Comparison of ENCODE assay signal across 20 cellular contexts in genomic region chr15:25378501-25378901, GRCh38.
DNase-seq lines count a peak whose midpoint lies in the region; ATAC-seq and TF ChIP-seq lines count a peak whose summit lies in the region.
"Had no signal": no experiment of that assay in that cellular context is flagged by ENCODE, and none has a peak within 500 bp of the region (broad histone marks: within the 10 kb centered on the region; RNA-seq: fewer than 3 reads in every experiment).

No MANE protein-coding gene starts in this region.

- peaks cover 65% of the 10 kb centered on the region for H3K36me3 Mint-ChIP-seq in activated T-helper 17 cell treated with anti-CD3 and anti-CD28 coated beads, Interleukin-2, amount 50 U/mL, for 72 hours (ENCODE audit: low read depth)
- H3K36me3 Mint-ChIP-seq in GM23338 (ENCODE audit: low read depth): peaks cover 31% of the 10 kb centered on the region

- no peak overlapping the region for H3K4me3 ChIP-seq in ACC112 (ENCODE audit: low read depth, low read length)
- no peak overlapping the region for H3K4me3 ChIP-seq in fibroblast of pulmonary artery (replicated peaks; ENCODE audit: low read depth, low read length)
- no peak overlapping the region for H3K4me3 ChIP-seq in ovary
- H3K4me3 ChIP-seq in GM23338: no peak overlapping the region
- H3K4me3 ChIP-seq: esophagus squamous epithelium, left lung, thyroid gland had no signal

- no peak overlapping the region for H3K4me3 Mint-ChIP-seq in activated T-helper 17 cell treated with anti-CD3 and anti-CD28 coated beads, Interleukin-2, amount 50 U/mL, for 72 hours
- no peak overlapping the region for H3K4me3 Mint-ChIP-seq in GM23338
- H3K4me3 Mint-ChIP-seq: activated CD4-positive, alpha-beta memory T cell treated with anti-CD3 and anti-CD28 coated beads for 36 hours; CD8-positive, alpha-beta memory T cell; neural crest cell had no signal

- H3K27ac Mint-ChIP-seq in activated T-helper 17 cell treated with anti-CD3 and anti-CD28 coated beads, Interleukin-2, amount 50 U/mL, for 72 hours: no peak overlapping the region
- H3K27ac Mint-ChIP-seq in GM23338: no peak overlapping the region
- H3K27ac Mint-ChIP-seq: activated CD4-positive, alpha-beta memory T cell treated with anti-CD3 and anti-CD28 coated beads for 36 hours had no signal

- H3K4me2 ChIP-seq in GM23338: no peak overlapping the region

- peaks cover 21% of the 10 kb centered on the region for H4K20me1 ChIP-seq in GM23338 (replicated peaks; ENCODE audit: insufficient read depth)

- H3K9me2 ChIP-seq in GM23338 (ENCODE audit: insufficient read depth): no peaks in the 10 kb centered on the region

- H3F3A ChIP-seq in GM23338 (replicated peaks; ENCODE audit: low read depth): no peaks in the 10 kb centered on the region

- H3K36me3 ChIP-seq in ACC112 (ENCODE audit: insufficient read depth, low read length) (peaks cover 33% of the 10 kb centered on the region), ovary (no peaks in the 10 kb centered on the region), GM23338 (ENCODE audit: insufficient read depth) (no peaks in the 10 kb centered on the region)

- no peaks in the 10 kb centered on the region for H3K9me3 Mint-ChIP-seq in activated T-helper 17 cell treated with anti-CD3 and anti-CD28 coated beads, Interleukin-2, amount 50 U/mL, for 72 hours
- peaks cover 2% of the 10 kb centered on the region; the same call in 2 of the 3 replicates for H3K9me3 Mint-ChIP-seq in GM23338

- H3K27ac ChIP-seq in ACC112 (ENCODE audit: low read depth, low read length): peak overlapping the region; percentile 61
- H3K27ac ChIP-seq in ovary: no peak overlapping the region
- no peak overlapping the region for H3K27ac ChIP-seq in GM23338 (ENCODE audit: low read depth)
- H3K27ac ChIP-seq: esophagus squamous epithelium, left lung, thyroid gland had no signal

- H3K79me2 ChIP-seq in ACC112 (ENCODE audit: control insufficient read depth, insufficient read depth, low read length, unreplicated experiment): peaks cover 85% of the 10 kb centered on the region
- H3K79me2 ChIP-seq in GM23338 (replicated peaks; ENCODE audit: insufficient read depth): peaks cover 95% of the 10 kb centered on the region

- peaks cover 8% of the 10 kb centered on the region for H3K4me1 Mint-ChIP-seq in activated T-helper 17 cell treated with anti-CD3 and anti-CD28 coated beads, Interleukin-2, amount 50 U/mL, for 72 hours
- no peaks in the 10 kb centered on the region; the same call in 2 of the 3 replicates for H3K4me1 Mint-ChIP-seq in GM23338

- H3K9me3 ChIP-seq in ovary: peaks cover 0 to 3% of the 10 kb centered on the region in 2 donors
- H3K9me3 ChIP-seq: thyroid gland had no signal

- no peak for TF ChIP-seq EP300 in ovary (IDR thresholded peaks at IDR 0.05)

- no peaks in the 10 kb centered on the region for H3K27me3 ChIP-seq in ACC112 (ENCODE audit: insufficient read depth, low read length)
- H3K27me3 ChIP-seq in ovary: no peaks in the 10 kb centered on the region
- no peaks in the 10 kb centered on the region for H3K27me3 ChIP-seq in GM23338 (ENCODE audit: insufficient read depth)
- H3K27me3 ChIP-seq: esophagus squamous epithelium, left lung, thyroid gland had no signal

- H3K27me3 Mint-ChIP-seq in activated T-helper 17 cell treated with anti-CD3 and anti-CD28 coated beads, Interleukin-2, amount 50 U/mL, for 72 hours: no peaks in the 10 kb centered on the region
- no peaks in the 10 kb centered on the region for H3K27me3 Mint-ChIP-seq in GM23338 (ENCODE audit: insufficient read depth, low read depth, poor library complexity)
- H3K27me3 Mint-ChIP-seq: activated CD4-positive, alpha-beta memory T cell treated with anti-CD3 and anti-CD28 coated beads for 36 hours; CD8-positive, alpha-beta memory T cell had no signal

- intact Hi-C loops in ovary (cut with DNase I): no loop called here

- DNase-seq in fibroblast of pulmonary artery (ENCODE audit: low read depth): peak; percentile 29
- no peak for DNase-seq in ovary
- DNase-seq in GM23338 (ENCODE audit: low spot score): no peak
- no peak for DNase-seq in DMS 273 treated with DMSO at 0.1 percent for 48 hours (lab: John Stamatoyannopoulos, UW)
- DNase-seq: activated CD4-positive, alpha-beta memory T cell treated with anti-CD3 and anti-CD28 coated beads for 36 hours; CD8-positive, alpha-beta memory T cell; DMS79; esophagus squamous epithelium; glutamatergic neuron; GOT3; Karpas-422; left lung; NCI-H1092 treated with DMSO at 0.1 percent for 48 hours; NCI-H510A; thyroid gland had no signal

- no peak overlapping the region for H2AFZ ChIP-seq in ACC112 (ENCODE audit: low read length, unreplicated experiment)
- H2AFZ ChIP-seq in GM23338: no peak overlapping the region

- no peak for TF ChIP-seq CTCF in fibroblast of pulmonary artery (IDR thresholded peaks at IDR 0.05; ENCODE audit: low read length, missing control alignments)
- TF ChIP-seq CTCF in ovary (IDR thresholded peaks at IDR 0.05): no peak
- no peak for TF ChIP-seq CTCF in GM23338 (conservative IDR thresholded peaks at IDR 0.05; ENCODE audit: low read depth in 2 of 2)

- H3K4me1 ChIP-seq in ACC112 (ENCODE audit: control insufficient read depth, insufficient read depth, low read length, unreplicated experiment): peaks cover 30% of the 10 kb centered on the region
- peaks cover 3% of the 10 kb centered on the region for H3K4me1 ChIP-seq in ovary (ENCODE audit: insufficient read depth)
- H3K4me1 ChIP-seq in GM23338 (ENCODE audit: insufficient read depth): no peaks in the 10 kb centered on the region
- H3K4me1 ChIP-seq: esophagus squamous epithelium, left lung had no signal

- peak; percentile 44 for ATAC-seq in GM18502 (IDR thresholded peaks at IDR 0.05; ENCODE audit: poor library complexity, unreplicated experiment)
- peak; percentile 86 for ATAC-seq in activated T-helper 17 cell treated with anti-CD3 and anti-CD28 coated beads, Interleukin-2, amount 50 U/mL, for 72 hours (replicated peaks)
- no peak for ATAC-seq in HG03520 (IDR thresholded peaks at IDR 0.05; ENCODE audit: unreplicated experiment)
- ATAC-seq in GM23338: no peak
- ATAC-seq: left lung had no signal

- no peak for TF ChIP-seq POLR2A in ovary (IDR thresholded peaks at IDR 0.05)

- 81 to 82% (median 81%) methylated on average over 2 of the region's 2 CpGs for WGBS in ovary, 3 donors

TF ChIP-seq in GM23338, 12 proteins besides CTCF, POLR2A, EP300 and RAD21 (continues in another document):
- no peak for TF ChIP-seq EZH2phosphoT487 (IDR thresholded peaks at IDR 0.05; ENCODE audit: unreplicated experiment)
- TF ChIP-seq, protein P1, sequence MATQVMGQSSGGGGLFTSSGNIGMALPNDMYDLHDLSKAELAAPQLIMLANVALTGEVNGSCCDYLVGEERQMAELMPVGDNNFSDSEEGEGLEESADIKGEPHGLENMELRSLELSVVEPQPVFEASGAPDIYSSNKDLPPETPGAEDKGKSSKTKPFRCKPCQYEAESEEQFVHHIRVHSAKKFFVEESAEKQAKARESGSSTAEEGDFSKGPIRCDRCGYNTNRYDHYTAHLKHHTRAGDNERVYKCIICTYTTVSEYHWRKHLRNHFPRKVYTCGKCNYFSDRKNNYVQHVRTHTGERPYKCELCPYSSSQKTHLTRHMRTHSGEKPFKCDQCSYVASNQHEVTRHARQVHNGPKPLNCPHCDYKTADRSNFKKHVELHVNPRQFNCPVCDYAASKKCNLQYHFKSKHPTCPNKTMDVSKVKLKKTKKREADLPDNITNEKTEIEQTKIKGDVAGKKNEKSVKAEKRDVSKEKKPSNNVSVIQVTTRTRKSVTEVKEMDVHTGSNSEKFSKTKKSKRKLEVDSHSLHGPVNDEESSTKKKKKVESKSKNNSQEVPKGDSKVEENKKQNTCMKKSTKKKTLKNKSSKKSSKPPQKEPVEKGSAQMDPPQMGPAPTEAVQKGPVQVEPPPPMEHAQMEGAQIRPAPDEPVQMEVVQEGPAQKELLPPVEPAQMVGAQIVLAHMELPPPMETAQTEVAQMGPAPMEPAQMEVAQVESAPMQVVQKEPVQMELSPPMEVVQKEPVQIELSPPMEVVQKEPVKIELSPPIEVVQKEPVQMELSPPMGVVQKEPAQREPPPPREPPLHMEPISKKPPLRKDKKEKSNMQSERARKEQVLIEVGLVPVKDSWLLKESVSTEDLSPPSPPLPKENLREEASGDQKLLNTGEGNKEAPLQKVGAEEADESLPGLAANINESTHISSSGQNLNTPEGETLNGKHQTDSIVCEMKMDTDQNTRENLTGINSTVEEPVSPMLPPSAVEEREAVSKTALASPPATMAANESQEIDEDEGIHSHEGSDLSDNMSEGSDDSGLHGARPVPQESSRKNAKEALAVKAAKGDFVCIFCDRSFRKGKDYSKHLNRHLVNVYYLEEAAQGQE (IDR thresholded peaks at IDR 0.05; ENCODE audit: unreplicated experiment): no peak

Comparison
In these comparisons a context has a peak if more than half of its experiments do, and no peak if none do; other contexts are left out.
1. ATAC-seq: peak in GM18502 (single experiment) and activated T-helper 17 cell treated with anti-CD3 and anti-CD28 coated beads, Interleukin-2, amount 50 U/mL, for 72 hours (single experiment); none in HG03520 (single experiment) and GM23338 (single experiment).